In genomic region chr21:29005696-29006095, GRCh38 we compare ENCODE assay signal across 1 cellular context.
TF ChIP-seq lines count a peak whose summit lies in the region.

No MANE protein-coding gene starts in this region.

TF ChIP-seq in H1, 55 proteins besides CTCF, POLR2A, EP300 and RAD21:
- TF ChIP-seq SAP30 (IDR thresholded peaks at IDR 0.05; ENCODE audit: insufficient read depth, insufficient replicate concordance, low read length) (no peak), SIRT6 (IDR thresholded peaks at IDR 0.05; ENCODE audit: low read length) (no peak), YY1 (IDR thresholded peaks at IDR 0.05; ENCODE audit: low read depth, low read length) (no peak), CBX8 (IDR thresholded peaks at IDR 0.05; ENCODE audit: borderline replicate concordance, low read depth, low read length) (no peak), CREB1 (IDR thresholded peaks at IDR 0.05) (no peak), NANOG (IDR thresholded peaks at IDR 0.05; ENCODE audit: insufficient read depth, low read depth, low read length, poor library complexity, severe bottlenecking) (no peak), KDM4A (IDR thresholded peaks at IDR 0.05; ENCODE audit: low read depth, low read length, severe bottlenecking) (no peak), TAF7 (optimal IDR thresholded peaks at IDR 0.05; ENCODE audit: borderline replicate concordance, low read depth, low read length) (no peak), CBX5 (IDR thresholded peaks at IDR 0.05; ENCODE audit: low read depth, low read length) (no peak), CHD1 (IDR thresholded peaks at IDR 0.05; ENCODE audit: low read depth, low read length) (no peak), JUN (IDR thresholded peaks at IDR 0.05; ENCODE audit: low read depth, low read length) (no peak), GABPA (IDR thresholded peaks at IDR 0.05; ENCODE audit: borderline replicate concordance, insufficient read depth, low read length) (no peak), FOSL1 (IDR thresholded peaks at IDR 0.05; ENCODE audit: insufficient read depth, low read depth, low read length) (no peak), BRCA1 (IDR thresholded peaks at IDR 0.05; ENCODE audit: low read depth, low read length) (no peak)
- TF ChIP-seq, protein P1, sequence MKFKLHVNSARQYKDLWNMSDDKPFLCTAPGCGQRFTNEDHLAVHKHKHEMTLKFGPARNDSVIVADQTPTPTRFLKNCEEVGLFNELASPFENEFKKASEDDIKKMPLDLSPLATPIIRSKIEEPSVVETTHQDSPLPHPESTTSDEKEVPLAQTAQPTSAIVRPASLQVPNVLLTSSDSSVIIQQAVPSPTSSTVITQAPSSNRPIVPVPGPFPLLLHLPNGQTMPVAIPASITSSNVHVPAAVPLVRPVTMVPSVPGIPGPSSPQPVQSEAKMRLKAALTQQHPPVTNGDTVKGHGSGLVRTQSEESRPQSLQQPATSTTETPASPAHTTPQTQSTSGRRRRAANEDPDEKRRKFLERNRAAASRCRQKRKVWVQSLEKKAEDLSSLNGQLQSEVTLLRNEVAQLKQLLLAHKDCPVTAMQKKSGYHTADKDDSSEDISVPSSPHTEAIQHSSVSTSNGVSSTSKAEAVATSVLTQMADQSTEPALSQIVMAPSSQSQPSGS (IDR thresholded peaks at IDR 0.05; ENCODE audit: low read length) = no peak
- TF ChIP-seq, protein P2, sequence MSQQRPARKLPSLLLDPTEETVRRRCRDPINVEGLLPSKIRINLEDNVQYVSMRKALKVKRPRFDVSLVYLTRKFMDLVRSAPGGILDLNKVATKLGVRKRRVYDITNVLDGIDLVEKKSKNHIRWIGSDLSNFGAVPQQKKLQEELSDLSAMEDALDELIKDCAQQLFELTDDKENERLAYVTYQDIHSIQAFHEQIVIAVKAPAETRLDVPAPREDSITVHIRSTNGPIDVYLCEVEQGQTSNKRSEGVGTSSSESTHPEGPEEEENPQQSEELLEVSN (IDR thresholded peaks at IDR 0.05) = no peak
TF ChIP-seq in H1: peak in this region for 0.
